In the genomic region with DNA sequence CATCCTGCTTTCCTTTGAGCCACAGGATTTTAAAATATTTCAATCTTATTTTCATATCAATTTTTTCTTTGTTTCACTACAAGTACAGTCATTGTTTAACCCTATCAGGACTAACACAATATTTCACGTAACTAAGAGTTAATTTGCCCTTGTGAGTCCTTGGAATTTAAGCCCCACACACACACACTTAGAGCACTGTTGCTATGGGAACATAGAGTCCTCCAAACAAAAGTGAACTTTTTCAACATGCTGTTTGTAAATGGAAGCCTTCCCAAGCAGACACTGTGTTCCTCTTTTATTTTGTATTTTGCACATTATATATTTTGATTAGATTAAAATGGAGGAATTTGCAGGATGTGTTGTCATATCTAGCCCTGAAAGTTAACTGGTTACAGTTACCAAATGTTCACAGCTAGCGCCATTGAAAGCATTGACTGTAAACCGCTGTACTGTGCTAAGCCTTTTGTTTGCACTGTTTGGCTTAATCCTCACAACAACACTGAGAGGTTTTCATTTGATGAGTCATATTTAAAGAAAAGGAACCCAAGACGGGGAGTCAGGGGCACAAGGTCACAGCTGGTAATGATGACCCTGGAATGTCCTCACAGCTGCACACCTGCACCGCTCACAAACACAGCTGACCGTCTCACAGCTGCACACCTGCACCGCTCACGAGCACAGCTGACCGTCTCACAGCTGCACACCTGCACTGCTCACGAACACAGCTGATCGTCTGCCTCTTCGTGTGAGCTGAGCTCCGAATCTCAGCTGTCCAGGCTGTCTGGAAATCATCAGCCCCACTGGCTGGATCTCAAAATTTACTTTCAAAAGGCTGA, we compare ENCODE assay signal across 8 cellular contexts. TPM values are rescaled to one million over a fixed set of nuclear protein-coding genes. Genes with fewer than 3 reads are reported as not detected.
DNase-seq lines count a peak whose midpoint lies in the region; ATAC-seq and TF ChIP-seq lines count a peak whose summit lies in the region.

No MANE protein-coding gene starts in this region.

- peaks cover 44% of the 10 kb centered on the region for H3K36me3 Mint-ChIP-seq in activated T-helper 17 cell treated with anti-CD3 and anti-CD28 coated beads, Interleukin-2, amount 50 U/mL, for 72 hours (ENCODE audit: low read depth)

- H3K4me3 ChIP-seq in GM06990 (replicated peaks; ENCODE audit: low read depth, low read length) (no peak overlapping the region), HUES48 (ENCODE audit: low read depth, low read length) (no peak overlapping the region), liver (ENCODE audit: low read depth in 1 of 3, low read length in 3 of 3) (no peak overlapping the region), dorsolateral prefrontal cortex (peak overlapping the region in 1 of 59 donors; percentile 1)

- H3K27ac ChIP-seq in HUES48 (ENCODE audit: low read depth, low read length) (peak overlapping the region; percentile 61), liver (ENCODE audit: low read depth in 1 of 2, low read length in 2 of 2) (no peak overlapping the region), dorsolateral prefrontal cortex (peak overlapping the region in 7 of 59 donors; percentile 11 to 54 (median 28))

- 52% methylated on average over 13 of the region's 13 CpGs for WGBS in liver

- peaks cover 27% of the 10 kb centered on the region for H3K4me1 ChIP-seq in HUES48 (ENCODE audit: control insufficient read depth, insufficient read depth, low read length)
- H3K4me1 ChIP-seq in liver (ENCODE audit: control insufficient read depth in 4 of 4, insufficient read depth in 4 of 4, low read length in 3 of 4) = peaks cover 2 to 5% (median 2%) of the 10 kb centered on the region in 4 donors

- peak; percentile 21 for ATAC-seq in activated T-helper 17 cell treated with anti-CD3 and anti-CD28 coated beads, Interleukin-2, amount 50 U/mL, for 72 hours (replicated peaks)
- no peak for ATAC-seq in GM21367 (IDR thresholded peaks at IDR 0.05; ENCODE audit: unreplicated experiment)

- peaks cover 4% of the 10 kb centered on the region for H3K4me1 Mint-ChIP-seq in activated T-helper 17 cell treated with anti-CD3 and anti-CD28 coated beads, Interleukin-2, amount 50 U/mL, for 72 hours

- no peaks in the 10 kb centered on the region for H3K9me3 ChIP-seq in HUES48 (ENCODE audit: control insufficient read depth, insufficient read depth, low read length)
- no peaks in the 10 kb centered on the region for H3K9me3 ChIP-seq in liver (ENCODE audit: control insufficient read depth in 4 of 4, low read length in 3 of 4)

- H3K9ac ChIP-seq in HUES48 (ENCODE audit: low read depth, low read length) (no peak overlapping the region), liver (ENCODE audit: low read depth in 1 of 2, low read length in 2 of 2) (no peak overlapping the region)

- no peaks in the 10 kb centered on the region for H3K27me3 ChIP-seq in GM06990 (replicated peaks; ENCODE audit: control insufficient read depth, insufficient read depth, low read length)
- no peaks in the 10 kb centered on the region for H3K27me3 ChIP-seq in HUES48 (ENCODE audit: control insufficient read depth, insufficient read depth, low read length)
- H3K27me3 ChIP-seq in liver (ENCODE audit: control insufficient read depth in 4 of 4, insufficient read depth in 4 of 4, low read length in 3 of 4) = no peaks in the 10 kb centered on the region
- H3K27me3 ChIP-seq in dorsolateral prefrontal cortex = no peaks in the 10 kb centered on the region

- TF ChIP-seq CTCF in GM06990 (IDR thresholded peaks at IDR 0.05; ENCODE audit: insufficient read depth, low read length, poor library complexity, severe bottlenecking) (no peak), liver (IDR thresholded peaks at IDR 0.05; ENCODE audit: low read depth, low read length, missing input control) (no peak), dorsolateral prefrontal cortex (IDR thresholded peaks at IDR 0.05 in 54 of 56, conservative IDR thresholded peaks at IDR 0.05 in 2 of 56; ENCODE audit: low read depth in 1 of 56, partially characterized antibody in 56 of 56) (no peak)

- no peak for TF ChIP-seq RAD21 in liver (IDR thresholded peaks at IDR 0.05)

- no peak overlapping the region for H3K4me3 Mint-ChIP-seq in activated T-helper 17 cell treated with anti-CD3 and anti-CD28 coated beads, Interleukin-2, amount 50 U/mL, for 72 hours

- intact Hi-C loops in dorsolateral prefrontal cortex (cut with DNase I) = no loop called here

- no peaks in the 10 kb centered on the region for H3K27me3 Mint-ChIP-seq in activated T-helper 17 cell treated with anti-CD3 and anti-CD28 coated beads, Interleukin-2, amount 50 U/mL, for 72 hours

- H3K27ac Mint-ChIP-seq in activated T-helper 17 cell treated with anti-CD3 and anti-CD28 coated beads, Interleukin-2, amount 50 U/mL, for 72 hours = no peak overlapping the region

- H3K9me3 Mint-ChIP-seq in activated T-helper 17 cell treated with anti-CD3 and anti-CD28 coated beads, Interleukin-2, amount 50 U/mL, for 72 hours = no peaks in the 10 kb centered on the region

- DNase-seq in GM06990 (ENCODE audit: extremely low read depth, insufficient read length) = peak; percentile 21
- no peak for DNase-seq in ureter (ENCODE audit: low spot score)
- DNase-seq in effector CD4-positive, alpha-beta T cell = no peak
- DNase-seq in dorsolateral prefrontal cortex = no peak

- peaks cover 2% of the 10 kb centered on the region for H3K36me3 ChIP-seq in GM06990 (ENCODE audit: control insufficient read depth, insufficient read depth, low read length)
- H3K36me3 ChIP-seq in HUES48 (ENCODE audit: control insufficient read depth, insufficient read depth, low read length) = peaks cover 31% of the 10 kb centered on the region
- peaks cover 0 to 5% (median 2%) of the 10 kb centered on the region in 4 donors for H3K36me3 ChIP-seq in liver (ENCODE audit: control insufficient read depth in 4 of 4, insufficient read depth in 3 of 4, low read depth in 1 of 4, low read length in 3 of 4)

TF ChIP-seq in liver, 16 proteins besides CTCF, POLR2A, EP300 and RAD21:
- TF ChIP-seq, protein P1, sequence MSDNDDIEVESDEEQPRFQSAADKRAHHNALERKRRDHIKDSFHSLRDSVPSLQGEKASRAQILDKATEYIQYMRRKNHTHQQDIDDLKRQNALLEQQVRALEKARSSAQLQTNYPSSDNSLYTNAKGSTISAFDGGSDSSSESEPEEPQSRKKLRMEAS (IDR thresholded peaks at IDR 0.05) = peak; percentile 19
- no peak for TF ChIP-seq SP1 (IDR thresholded peaks at IDR 0.05)

RNA-seq across cellular contexts. Expression of a gene that starts 6.3 kb away (rescaled TPM):
- 10 to 100 TPM; 47.9 to 75.3 TPM for total RNA-seq in activated T-helper 17 cell treated with anti-CD3 and anti-CD28 coated beads, Interleukin-2, amount 50 U/mL, for 72 hours
- total RNA-seq in liver (10 to 100 TPM in 1 of 2 donors, 1 to 10 TPM in 1; 5.1 to 57.2 TPM), ureter (111 TPM), dorsolateral prefrontal cortex (100 to 1,000 TPM in 55 of 120 experiments, 10 to 100 TPM in 65; 60.5 to 133 (median 98.8) TPM)
- polyA plus RNA-seq in liver = 100 to 1,000 TPM in 1 of 2 donors, 10 to 100 TPM in 1; 19.4 to 106 TPM
